Comparison of ENCODE assay signal across 8 cellular contexts in the genomic region with DNA sequence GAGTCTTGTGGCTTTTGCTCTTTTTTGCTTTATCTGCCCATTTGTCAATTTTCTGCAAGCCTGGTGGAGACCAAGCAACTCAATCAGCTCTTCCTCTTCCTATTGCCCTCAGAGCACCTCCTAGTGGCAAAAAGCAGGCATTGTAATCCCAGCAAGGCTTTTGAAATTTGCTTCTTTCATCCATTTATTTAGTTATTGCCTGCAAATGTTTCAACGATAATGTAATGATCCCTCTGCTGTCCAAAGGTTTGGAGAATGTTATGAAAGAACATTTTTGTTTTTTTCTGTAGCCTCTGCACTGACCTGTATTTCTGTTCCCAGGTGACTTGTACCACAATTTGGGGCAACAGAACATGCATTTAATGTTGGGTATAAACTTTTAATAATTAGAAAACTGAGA.
DNase-seq lines count a peak whose midpoint lies in the region; ATAC-seq and TF ChIP-seq lines count a peak whose summit lies in the region.

No MANE protein-coding gene starts in this region.

- H3K27me3 Mint-ChIP-seq in brain (no peaks in the 10 kb centered on the region), neural crest cell (ENCODE audit: low read depth) (no peaks in the 10 kb centered on the region)

- H3K9me3 Mint-ChIP-seq in brain (peaks cover 0 to 4% (median 0%) of the 10 kb centered on the region in 5 experiments), neural crest cell (no peaks in the 10 kb centered on the region)

- peak; percentile 67 for ATAC-seq in GM19328 (IDR thresholded peaks at IDR 0.05; ENCODE audit: unreplicated experiment)

- peak; percentile 52 for DNase-seq in DMS53 (lab: John Stamatoyannopoulos, UW)
- DNase-seq in DMS53 treated with DMSO at 0.1 percent for 48 hours (lab: John Stamatoyannopoulos, UW; ENCODE audit: unreplicated experiment): no peak
- DNase-seq in NB4 (ENCODE audit: low read depth): peak; percentile 40
- DNase-seq in neural crest cell (ENCODE audit: low read depth, low spot score): no peak
- DNase-seq in HPDE6-E6E7 (ENCODE audit: extremely low spot score): no peak
- DNase-seq in NCI-H2029 (lab: John Stamatoyannopoulos, UW): no peak

- no peak overlapping the region for H3K4me3 ChIP-seq in NB4 (ENCODE audit: low read depth, low read length)

- H3K4me3 Mint-ChIP-seq in brain: no peak overlapping the region
- H3K4me3 Mint-ChIP-seq in neural crest cell: no peak overlapping the region

- no peaks in the 10 kb centered on the region for H3K36me3 Mint-ChIP-seq in brain
- no peaks in the 10 kb centered on the region for H3K36me3 Mint-ChIP-seq in neural crest cell (ENCODE audit: low read depth)

- TF ChIP-seq CTCF in NB4 (IDR thresholded peaks at IDR 0.05; ENCODE audit: low read depth, low read length): peak; percentile 60
- TF ChIP-seq CTCF in brain (conservative IDR thresholded peaks at IDR 0.05): peak; percentile 36 to 54
- TF ChIP-seq CTCF in neural crest cell (conservative IDR thresholded peaks at IDR 0.05): peak; percentile 71

- no peak overlapping the region for H3K27ac Mint-ChIP-seq in brain
- no peak overlapping the region for H3K27ac Mint-ChIP-seq in neural crest cell (ENCODE audit: unreplicated experiment)

- H3K4me1 Mint-ChIP-seq in brain (peaks cover 30% of the 10 kb centered on the region), neural crest cell (peaks cover 6% of the 10 kb centered on the region)

- no peak for TF ChIP-seq POLR2A in NB4 (IDR thresholded peaks at IDR 0.05; ENCODE audit: extremely low read depth, insufficient read length)

Comparison
In these comparisons a context has a peak if more than half of its experiments do, and no peak if none do; other contexts are left out.
1. DNase-seq: peak in DMS53 (single experiment) and NB4 (single experiment); none in DMS53 treated with DMSO at 0.1 percent for 48 hours (single experiment), neural crest cell (single experiment), HPDE6-E6E7 (single experiment) and NCI-H2029 (single experiment).
2. Peak in every context shown above with its lines, with median percentiles within 50 percentile points of each other: CTCF ChIP-seq.